10 cellular contexts compared by ENCODE assay signal in genomic region chr2:226984461-226985226, GRCh38.
A peak's percentile ranks its signal among the peaks of the same experiment; 100 is the strongest.
DNase-seq lines count a peak whose midpoint lies in the region; ATAC-seq, FAIRE-seq and TF ChIP-seq lines count a peak whose summit lies in the region.
"Had no signal": no experiment of that assay in that cellular context is flagged by ENCODE, and none has a peak within 500 bp of the region (broad histone marks: within the 10 kb centered on the region; RNA-seq: fewer than 3 reads in every experiment).

No MANE protein-coding gene starts in this region.

- H3K27ac Mint-ChIP-seq in glutamatergic neuron (ENCODE audit: unreplicated experiment): peak overlapping the region; percentile 88

- ATAC-seq in GM21423 (IDR thresholded peaks at IDR 0.05; ENCODE audit: unreplicated experiment) (peak; percentile 97), HG03565 (IDR thresholded peaks at IDR 0.05; ENCODE audit: unreplicated experiment) (peak; percentile 98)

- no peak for TF ChIP-seq POLR2A in GM12892 (IDR thresholded peaks at IDR 0.05; ENCODE audit: low read depth, low read length)

- TF ChIP-seq CTCF in glutamatergic neuron (IDR thresholded peaks at IDR 0.05; ENCODE audit: partially characterized antibody, unreplicated experiment): no peak

- H3K27ac ChIP-seq in urinary bladder (ENCODE audit: low read depth): peak overlapping the region; percentile 6
- H3K27ac ChIP-seq: cardiac muscle cell, HL-60 had no signal

- no peak for DNase-seq in GM12892 (ENCODE audit: insufficient read length)
- no peak for DNase-seq in glutamatergic neuron
- no peak for DNase-seq in DMS153 treated with DMSO at 0.1 percent for 48 hours (lab: John Stamatoyannopoulos, UW; ENCODE audit: unreplicated experiment)
- DNase-seq in SW480 (ENCODE audit: low spot score): no peak
- no peak for DNase-seq in NCI-H187 (lab: John Stamatoyannopoulos, UW)

- peak overlapping the region; percentile 15 for H3K4me3 Mint-ChIP-seq in glutamatergic neuron (ENCODE audit: unreplicated experiment)

- H3K36me3 Mint-ChIP-seq in glutamatergic neuron (ENCODE audit: unreplicated experiment): no peaks in the 10 kb centered on the region

- H3K4me1 ChIP-seq in urinary bladder (ENCODE audit: insufficient read depth): no peaks in the 10 kb centered on the region

- peaks cover 6% of the 10 kb centered on the region for H3K27me3 Mint-ChIP-seq in glutamatergic neuron (ENCODE audit: unreplicated experiment)

- no peak overlapping the region for H3K4me3 ChIP-seq in urinary bladder (ENCODE audit: low read depth, low read length)
- H3K4me3 ChIP-seq: cardiac muscle cell had no signal

- peaks cover 17% of the 10 kb centered on the region for H3K4me1 Mint-ChIP-seq in glutamatergic neuron (ENCODE audit: low read depth, unreplicated experiment)

- WGBS in urinary bladder: 57% methylated on average over 8 of the region's 8 CpGs

- no peaks in the 10 kb centered on the region for H3K9me3 Mint-ChIP-seq in glutamatergic neuron (ENCODE audit: unreplicated experiment)

- no peaks in the 10 kb centered on the region for H3K36me3 ChIP-seq in urinary bladder (ENCODE audit: insufficient read depth)
- H3K36me3 ChIP-seq: cardiac muscle cell had no signal

- peak; percentile 61 for FAIRE-seq in GM12892 (lab: Jason Lieb, UNC)
